In the genomic region with DNA sequence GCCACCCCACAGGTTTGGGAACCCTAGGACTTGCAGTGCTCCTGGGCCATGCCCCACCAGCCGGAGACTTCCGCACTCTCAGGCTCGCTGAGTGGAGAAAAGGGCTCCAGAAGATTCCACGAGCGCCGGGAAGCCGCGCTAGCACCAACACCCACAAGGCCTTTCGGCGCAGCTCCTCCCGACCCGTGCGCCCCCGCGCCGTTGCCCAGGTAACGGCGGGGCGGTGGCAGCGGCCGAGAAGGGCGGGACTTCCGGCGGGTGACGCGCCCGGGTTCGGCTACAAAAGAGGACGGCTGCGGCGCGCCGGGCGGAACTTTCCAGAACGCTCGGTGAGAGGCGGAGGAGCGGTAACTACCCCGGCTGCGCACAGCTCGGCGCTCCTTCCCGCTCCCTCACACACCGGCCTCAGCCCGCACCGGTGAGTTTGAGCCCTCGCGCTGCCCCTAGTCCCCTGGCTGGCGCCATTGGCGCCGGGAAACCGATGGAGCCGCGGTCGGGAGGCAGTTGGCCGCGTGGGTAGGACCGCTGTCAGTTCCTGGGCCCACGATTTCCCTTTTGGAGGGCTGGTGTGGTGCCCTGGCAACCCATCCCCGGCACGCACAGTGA, we compare ENCODE assay signal across 8 cellular contexts.
A peak's percentile ranks its signal among the peaks of the same experiment; 100 is the strongest.
DNase-seq lines count a peak whose midpoint lies in the region; ATAC-seq lines count a peak whose summit lies in the region.

Gene DNAJA1, plus strand, starts transcription at position 308 of the 606 bp plus-strand sequence. CDS start 1,212 bp downstream, outside the sequence.

- ATAC-seq in GM19035 (IDR thresholded peaks at IDR 0.05; ENCODE audit: unreplicated experiment) (peak; percentile 88), HG03342 (IDR thresholded peaks at IDR 0.05; ENCODE audit: unreplicated experiment) (peak; percentile 90)

- DNase-seq in AML-193 (lab: John Stamatoyannopoulos, UW) = peak; percentile 84 to 85
- DNase-seq in NCI-H446 treated with DMSO at 0.1 percent for 48 hours (lab: John Stamatoyannopoulos, UW) = peak; percentile 87
- DNase-seq in activated CD4-positive, alpha-beta T cell treated with anti-CD3 and anti-CD28 coated beads for 1 hour = peak; percentile 96
- peak; percentile 20 to 78 for DNase-seq in cerebellar nuclear complex (lab: John Stamatoyannopoulos, UW)
- peak; percentile 85 for DNase-seq in kidney glomerular epithelial cell (lab: John Stamatoyannopoulos, UW)
- DNase-seq in stimulated activated CD4-positive, alpha-beta T cell treated with anti-CD3 and anti-CD28 coated beads, Interleukin-15, amount 100 ng/mL, for 48 hours (ENCODE audit: low read depth in 2 of 2) = peak; percentile 88 to 93

Comparison
In these comparisons a context has a peak if more than half of its experiments do, and no peak if none do; other contexts are left out.
1. Peak in every context shown above with its lines: DNase-seq and ATAC-seq.